Comparison of ENCODE assay signal across 1 cellular context in the genomic region with DNA sequence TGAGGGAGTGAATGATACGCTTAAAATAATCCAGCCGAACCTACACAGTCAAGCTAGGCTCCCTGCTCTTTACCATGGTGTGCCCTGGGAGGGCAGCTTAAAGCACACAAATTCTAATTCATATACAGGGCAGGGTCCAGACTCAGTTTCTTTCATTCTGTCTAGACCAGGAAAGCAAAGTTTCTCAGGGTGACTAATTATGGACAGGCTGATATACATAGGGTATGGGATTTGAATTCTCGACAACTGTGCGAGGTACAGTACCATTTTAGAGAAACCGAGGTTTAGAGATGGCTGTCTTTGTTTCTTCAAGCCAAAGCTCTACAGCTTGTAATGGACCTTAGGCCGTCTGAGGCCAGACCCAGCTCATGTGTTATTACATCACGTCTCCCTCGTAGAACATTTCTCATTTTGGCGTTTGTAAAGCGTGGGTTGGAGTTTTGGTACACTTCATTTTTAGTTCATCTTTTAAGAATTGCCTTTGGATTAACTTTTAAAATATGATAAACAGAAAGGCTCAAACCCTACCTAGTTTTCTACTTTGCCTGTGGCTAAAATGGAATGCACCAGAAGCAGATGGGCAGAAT.
TF ChIP-seq lines count a peak whose summit lies in the region.

No MANE protein-coding gene starts in this region.

TF ChIP-seq in HEK293T, 16 proteins besides CTCF, POLR2A, EP300 and RAD21 (continued from another document):
- TF ChIP-seq CTBP1 (IDR thresholded peaks at IDR 0.05; ENCODE audit: borderline replicate concordance): no peak
- TF ChIP-seq, protein P1, sequence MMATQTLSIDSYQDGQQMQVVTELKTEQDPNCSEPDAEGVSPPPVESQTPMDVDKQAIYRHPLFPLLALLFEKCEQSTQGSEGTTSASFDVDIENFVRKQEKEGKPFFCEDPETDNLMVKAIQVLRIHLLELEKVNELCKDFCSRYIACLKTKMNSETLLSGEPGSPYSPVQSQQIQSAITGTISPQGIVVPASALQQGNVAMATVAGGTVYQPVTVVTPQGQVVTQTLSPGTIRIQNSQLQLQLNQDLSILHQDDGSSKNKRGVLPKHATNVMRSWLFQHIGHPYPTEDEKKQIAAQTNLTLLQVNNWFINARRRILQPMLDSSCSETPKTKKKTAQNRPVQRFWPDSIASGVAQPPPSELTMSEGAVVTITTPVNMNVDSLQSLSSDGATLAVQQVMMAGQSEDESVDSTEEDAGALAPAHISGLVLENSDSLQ (IDR thresholded peaks at IDR 0.05): no peak
TF ChIP-seq in HEK293T: peak in this region for 0.
